ENCODE assay signal across 18 cellular contexts in genomic region chr9:109475526-109475925, GRCh38. TPM values are rescaled to one million over a fixed set of nuclear protein-coding genes. Genes with fewer than 3 reads are reported as not detected.
DNase-seq lines count a peak whose midpoint lies in the region; ATAC-seq and TF ChIP-seq lines count a peak whose summit lies in the region.
"Had no signal": no experiment of that assay in that cellular context is flagged by ENCODE, and none has a peak within 500 bp of the region (broad histone marks: within the 10 kb centered on the region; RNA-seq: fewer than 3 reads in every experiment).

No MANE protein-coding gene starts in this region.

- DNase-seq in Right ventricle myocardium inferior (ENCODE audit: missing footprints) = no peak
- DNase-seq in cardiac septum (ENCODE audit: low spot score) = no peak
- DNase-seq in left ventricle myocardium superior = no peak
- no peak for DNase-seq in osteocyte (ENCODE audit: extremely low spot score, unreplicated experiment)
- no peak for DNase-seq in natural killer cell treated with Interleukin-12 subunit alpha and Interleukin-12 subunit beta and Interleukin-15 and Interleukin-18, amount 100 ng/mL, for 72 hours (ENCODE audit: low spot score)
- no peak for DNase-seq in A172 (ENCODE audit: low spot score)
- no peak for DNase-seq in HuH-7.5 (ENCODE audit: low spot score)
- DNase-seq: activated CD4-positive, alpha-beta T cell treated with anti-CD3 and anti-CD28 coated beads for 1 hour; cerebellar nuclear complex; GDM1; GM23248; midbrain; NCI-H226; occipital lobe; SJCRH30 had no signal

- intact Hi-C loops in Right ventricle myocardium inferior (cut with DNase I) = no loop called here
- intact Hi-C loops in cardiac septum (cut with DNase I) = no loop called here
- intact Hi-C loops in left ventricle myocardium superior (cut with micrococcal nuclease) = no loop called here

- TF ChIP-seq CTCF in osteocyte (IDR thresholded peaks at IDR 0.05) = no peak

- no peaks in the 10 kb centered on the region for H3K36me3 Mint-ChIP-seq in osteocyte (ENCODE audit: unreplicated experiment)
- no peaks in the 10 kb centered on the region for H3K36me3 Mint-ChIP-seq in natural killer cell treated with Interleukin-12 subunit alpha and Interleukin-12 subunit beta and Interleukin-15 and Interleukin-18, amount 100 ng/mL, for 72 hours

- no peaks in the 10 kb centered on the region for H3K27me3 Mint-ChIP-seq in osteocyte (ENCODE audit: unreplicated experiment)
- peaks cover 23 to 29% of the 10 kb centered on the region in 2 donors for H3K27me3 Mint-ChIP-seq in natural killer cell treated with Interleukin-12 subunit alpha and Interleukin-12 subunit beta and Interleukin-15 and Interleukin-18, amount 100 ng/mL, for 72 hours

- H3K27ac Mint-ChIP-seq in osteocyte (ENCODE audit: unreplicated experiment) = peak overlapping the region; percentile 50
- H3K27ac Mint-ChIP-seq in natural killer cell treated with Interleukin-12 subunit alpha and Interleukin-12 subunit beta and Interleukin-15 and Interleukin-18, amount 100 ng/mL, for 72 hours = no peak overlapping the region
- H3K27ac Mint-ChIP-seq: activated T-helper 2 cell treated with anti-CD3 and anti-CD28 coated beads, Interferon-gamma antibody, Interleukin-2, Interleukin-4, amounts not matched to agents 10 μg/mL and 5 μg/mL and 100 μg/mL, durations not matched to agents 14 hours and 24 hours and 36 hours had no signal

- no peaks in the 10 kb centered on the region for H3K9me3 Mint-ChIP-seq in osteocyte (ENCODE audit: unreplicated experiment)
- H3K9me3 Mint-ChIP-seq in natural killer cell treated with Interleukin-12 subunit alpha and Interleukin-12 subunit beta and Interleukin-15 and Interleukin-18, amount 100 ng/mL, for 72 hours = no peaks in the 10 kb centered on the region
- H3K9me3 Mint-ChIP-seq: activated T-helper 2 cell treated with anti-CD3 and anti-CD28 coated beads, Interferon-gamma antibody, Interleukin-2, Interleukin-4, amounts not matched to agents 10 μg/mL and 5 μg/mL and 100 μg/mL, durations not matched to agents 14 hours and 24 hours and 36 hours had no signal

- ATAC-seq in Right ventricle myocardium inferior (peak; percentile 52), left ventricle myocardium superior (peak; percentile 33), HG02840 (IDR thresholded peaks at IDR 0.05; ENCODE audit: low FRiP score, unreplicated experiment) (no peak)
- ATAC-seq in natural killer cell treated with Interleukin-12 subunit alpha and Interleukin-12 subunit beta and Interleukin-15 and Interleukin-18, amount 100 ng/mL, for 72 hours = no peak

- H3K4me3 Mint-ChIP-seq in osteocyte (ENCODE audit: unreplicated experiment) = no peak overlapping the region
- H3K4me3 Mint-ChIP-seq in natural killer cell treated with Interleukin-12 subunit alpha and Interleukin-12 subunit beta and Interleukin-15 and Interleukin-18, amount 100 ng/mL, for 72 hours = no peak overlapping the region

- peaks cover 30% of the 10 kb centered on the region for H3K4me1 Mint-ChIP-seq in osteocyte (ENCODE audit: unreplicated experiment)
- H3K4me1 Mint-ChIP-seq in natural killer cell treated with Interleukin-12 subunit alpha and Interleukin-12 subunit beta and Interleukin-15 and Interleukin-18, amount 100 ng/mL, for 72 hours (ENCODE audit: low read depth in 2 of 2) = no peaks in the 10 kb centered on the region

RNA-seq across cellular contexts. Expression of gene PTPN3, which starts 22.6 kb away (rescaled TPM):
- total RNA-seq in Right ventricle myocardium inferior (46.7 TPM), cardiac septum (17.4 TPM), left ventricle myocardium superior (48.5 TPM), osteocyte (4.6 and 4.7 TPM in 2 replicates)
- total RNA-seq in natural killer cell treated with Interleukin-12 subunit alpha and Interleukin-12 subunit beta and Interleukin-15 and Interleukin-18, amount 100 ng/mL, for 72 hours = under 1 TPM; 0.12 to 0.81 TPM
- 7.8 and 10.3 TPM in 2 replicates for total RNA-seq in A172 (2014; rRNA removed; shearing (Covaris generic))
- total RNA-seq: endothelial cell of umbilical vein had no signal

Comparison
In these comparisons a context has a peak if more than half of its experiments do, and no peak if none do; other contexts are left out.
1. ATAC-seq: peak in Right ventricle myocardium inferior (single experiment) and left ventricle myocardium superior (single experiment); none in natural killer cell treated with Interleukin-12 subunit alpha and Interleukin-12 subunit beta and Interleukin-15 and Interleukin-18, amount 100 ng/mL, for 72 hours (0 of 2) and HG02840 (single experiment).